Comparison of ENCODE assay signal across 11 cellular contexts in genomic region chr17:34580685-34581445, GRCh38. TPM values are rescaled to one million over a fixed set of nuclear protein-coding genes. Genes with fewer than 3 reads are reported as not detected.
DNase-seq lines count a peak whose midpoint lies in the region; ATAC-seq, FAIRE-seq and TF ChIP-seq lines count a peak whose summit lies in the region.
"Had no signal": no experiment of that assay in that cellular context is flagged by ENCODE, and none has a peak within 500 bp of the region (broad histone marks: within the 10 kb centered on the region; RNA-seq: fewer than 3 reads in every experiment).

No MANE protein-coding gene starts in this region.

- H3K27ac ChIP-seq in A549 = no peak overlapping the region

- no peak for TF ChIP-seq POLR2A in A549 (IDR thresholded peaks at IDR 0.05; ENCODE audit: low read length)

- CTCF ChIA-PET in A549 (lab: Yijun Ruan, JAX) = interaction anchor here (1.0 to 2.5 kb wide), 4 partner anchors 37 to 104 kb away, joined by 3 to 8 read pairs (median 6); no protein-coding TSS in a partner anchor

- TF ChIP-seq CTCF in A549 (IDR thresholded peaks at IDR 0.05) (no peak), GM13976 (IDR thresholded peaks at IDR 0.05; ENCODE audit: borderline replicate concordance, control extremely low read depth, extremely low read depth, insufficient read depth, missing control alignments) (no peak), nephron progenitor cell (IDR thresholded peaks at IDR 0.05) (no peak)

- H3K4me2 ChIP-seq in A549 = peak overlapping the region; percentile 86

- peaks cover 19% of the 10 kb centered on the region for H3K4me1 Mint-ChIP-seq in nephron progenitor cell

- in situ Hi-C loops in GM13976 (cut with MboI; ENCODE audit: low sequenced_read_pairs, unreplicated experiment) = no loop called here

- H3K9me3 Mint-ChIP-seq in nephron progenitor cell = no peaks in the 10 kb centered on the region

- POLR2A ChIA-PET in A549 (lab: Yijun Ruan, JAX) = interaction anchor here (0.6 to 0.8 kb wide), 2 partner anchors 35 to 394 kb away, joined by 3 to 6 read pairs; no protein-coding TSS in a partner anchor

- H3K27ac Mint-ChIP-seq in nephron progenitor cell = no peak overlapping the region

- H3K36me3 Mint-ChIP-seq in nephron progenitor cell (ENCODE audit: low read depth) = no peaks in the 10 kb centered on the region

- no peak for FAIRE-seq in A549 (lab: Jason Lieb, UNC)

- ATAC-seq in A549 (peak in 1 of 2 experiments; percentile 18; a peak in 3 of 6 replicates), GM19455 (IDR thresholded peaks at IDR 0.05; ENCODE audit: unreplicated experiment) (no peak)

- H3K9me3 ChIP-seq in A549 = no peaks in the 10 kb centered on the region

- no peak for TF ChIP-seq EP300 in A549 (IDR thresholded peaks at IDR 0.05)

- peak overlapping the region; percentile 75 for H3K4me3 Mint-ChIP-seq in nephron progenitor cell

- H3K4me1 ChIP-seq in A549 = peaks cover 25% of the 10 kb centered on the region

- DNase-seq in A549 (ENCODE audit: low read depth in 1 of 2, low spot score in 1 of 2) (no peak), GM13976 (ENCODE audit: low spot score) (peak; percentile 42), cerebellum (ENCODE audit: low spot score) (peak; percentile 58), nephron progenitor cell (peak; percentile 53), inferior parietal cortex (ENCODE audit: extremely low spot score) (no peak), NCI-H510A (lab: John Stamatoyannopoulos, UW) (no peak)
- no peak for DNase-seq in central memory CD4-positive, alpha-beta T cell
- DNase-seq: amniotic stem cell had no signal

- 8% methylated on average over 23 of the region's 71 CpGs for WGBS in A549 (ENCODE audit: missing lambda C conversion rate)

- peaks cover 100% of the 10 kb centered on the region for H3K27me3 Mint-ChIP-seq in nephron progenitor cell (ENCODE audit: low read depth, poor library complexity)

- H3K4me3 ChIP-seq in A549 = peak overlapping the region; percentile 48; the same call in 2 of the 3 replicates

- no peak for TF ChIP-seq RAD21 in A549 (conservative IDR thresholded peaks at IDR 0.05 in 1 of 2, IDR thresholded peaks at IDR 0.05 in 1 of 2)

TF ChIP-seq in A549, 52 proteins besides CTCF, POLR2A, EP300 and RAD21:
- TF ChIP-seq MAX (IDR thresholded peaks at IDR 0.05) = peak; percentile 37; the same call in 1 of the 2 replicates
- TF ChIP-seq ZNF302 (CRISPR knock-in tag; IDR thresholded peaks at IDR 0.05) = no peak

RNA-seq across cellular contexts. Expression of gene TMEM132E, which starts 1.5 kb away (rescaled TPM):
- polyA plus RNA-seq in A549 (2011; rRNA removed) = not detected in 2 replicates
- not detected in 2 replicates for polyA plus RNA-seq in A549 (2012; cell fraction: cytosol; rRNA removed)
- not detected in 2 replicates for polyA plus RNA-seq in A549 (2012; cell fraction: nucleus; rRNA removed)
- not detected in 3 replicates for polyA plus RNA-seq in A549 (2017; fragmentation: RNase III; extraction: RNeasy Plus Mini Kit Qiagen cat#74134 plus additional on column Dnase treatment)
- polyA minus RNA-seq in A549 (2011; rRNA and poly(A)+ RNA removed) = 0.05 TPM in 1 of 2 replicates, not detected in the other
- 3.4 TPM for total RNA-seq in cerebellum
- total RNA-seq: lung microvascular endothelial cell, RPMI7951 had no signal

Comparison
In these comparisons a context has a peak if more than half of its experiments do, and no peak if none do; other contexts are left out.
1. DNase-seq: peak in GM13976 (single experiment), cerebellum (single experiment) and nephron progenitor cell (single experiment); none in A549 (0 of 2), inferior parietal cortex (single experiment), NCI-H510A (single experiment) and central memory CD4-positive, alpha-beta T cell (single experiment).